14 cellular contexts compared by ENCODE assay signal in the genomic region with DNA sequence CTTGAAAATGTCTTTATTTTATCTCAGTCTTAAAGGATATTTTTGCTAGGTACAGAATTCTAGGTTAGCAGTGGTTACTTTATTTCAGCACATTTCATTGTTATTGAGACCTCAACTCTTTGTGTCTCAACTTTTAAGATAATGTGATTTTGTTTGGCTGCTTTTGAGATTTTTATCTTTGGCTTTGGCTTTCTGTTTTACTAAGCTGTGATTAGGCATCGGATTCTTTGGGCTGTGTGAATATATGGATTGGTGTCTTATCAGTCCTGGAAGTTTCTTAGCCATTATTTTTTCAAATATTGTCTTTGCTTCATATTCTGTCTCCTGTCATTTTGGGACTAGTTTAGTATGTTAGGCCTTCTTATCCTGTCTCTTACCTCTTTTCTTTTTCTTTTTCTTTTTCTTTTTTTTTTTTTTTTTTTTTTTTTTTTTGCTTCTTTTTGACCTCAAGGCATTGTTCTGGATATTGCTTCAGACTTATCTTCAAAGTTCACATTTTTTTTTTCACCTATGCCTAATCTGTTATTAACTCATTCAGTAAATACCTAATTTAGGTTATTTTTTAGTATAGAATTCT. TPM values are rescaled to one million over a fixed set of nuclear protein-coding genes. Genes with fewer than 3 reads are reported as not detected.
A peak's percentile ranks its signal among the peaks of the same experiment; 100 is the strongest.
DNase-seq lines count a peak whose midpoint lies in the region; ATAC-seq, FAIRE-seq and TF ChIP-seq lines count a peak whose summit lies in the region.
"Had no signal": no experiment of that assay in that cellular context is flagged by ENCODE, and none has a peak within 500 bp of the region (broad histone marks: within the 10 kb centered on the region; RNA-seq: fewer than 3 reads in every experiment).

No MANE protein-coding gene starts in this region.

- no peak for ATAC-seq in memory B cell (ENCODE audit: low read depth)

- H3K27ac Mint-ChIP-seq in endodermal cell (peak overlapping the region; percentile 85), memory B cell (peak overlapping the region; percentile 18)
- H3K27ac Mint-ChIP-seq: HFFc6 had no signal

- H2AFZ ChIP-seq in Karpas-422 (ENCODE audit: low read length), result no peak overlapping the region
- H2AFZ ChIP-seq: GM23248 had no signal

- no peak overlapping the region for H3K4me3 ChIP-seq in Karpas-422 (ENCODE audit: low read length)
- H3K4me3 ChIP-seq in endodermal cell (ENCODE audit: low read length), result peak overlapping the region; percentile 53
- H3K4me3 ChIP-seq: BLaER1, GM23248 had no signal

- H3K9me3 ChIP-seq in Karpas-422 (ENCODE audit: low read length) (no peaks in the 10 kb centered on the region), endodermal cell (ENCODE audit: control insufficient read depth, low read length) (peaks cover 6% of the 10 kb centered on the region)

- no peaks in the 10 kb centered on the region for H3K27me3 Mint-ChIP-seq in endodermal cell (ENCODE audit: insufficient read depth)
- no peaks in the 10 kb centered on the region for H3K27me3 Mint-ChIP-seq in memory B cell

- 25% methylated on average over 1 of the region's 1 CpG; no CpG with 5 or more reads in 1 of the 2 experiments for WGBS in endodermal cell (ENCODE audit: insufficient coverage in 1 of 2, insufficient read length in 1 of 2), 2 experiments

- peak overlapping the region; percentile 27 for H3K4me3 Mint-ChIP-seq in endodermal cell
- no peak overlapping the region for H3K4me3 Mint-ChIP-seq in memory B cell
- H3K4me3 Mint-ChIP-seq: H9, HFFc6 had no signal

- H3K36me3 Mint-ChIP-seq in endodermal cell (ENCODE audit: low read depth) (peaks cover 10% of the 10 kb centered on the region), memory B cell (peaks cover 11% of the 10 kb centered on the region)

- no peak overlapping the region for H3K9ac ChIP-seq in Karpas-422 (ENCODE audit: low read length)
- no peak overlapping the region for H3K9ac ChIP-seq in endodermal cell (ENCODE audit: extremely low read depth, low read length, poor library complexity, severe bottlenecking)
- H3K9ac ChIP-seq: BLaER1, GM23248 had no signal

- H3K9me3 Mint-ChIP-seq in endodermal cell (peaks cover 2% of the 10 kb centered on the region), memory B cell (no peaks in the 10 kb centered on the region)
- H3K9me3 Mint-ChIP-seq: H9, HFFc6 had no signal

- H3K27ac ChIP-seq in Karpas-422 (ENCODE audit: low read length) (peak overlapping the region; percentile 16), endodermal cell (ENCODE audit: low read depth, low read length) (no peak overlapping the region)
- H3K27ac ChIP-seq: BLaER1, GM23248 had no signal

- H3K36me3 ChIP-seq in Karpas-422 (ENCODE audit: insufficient read depth, low read length) (peaks cover 11% of the 10 kb centered on the region; the same call in 1 of the 2 replicates), endodermal cell (ENCODE audit: control insufficient read depth, insufficient read depth, low read length) (peaks cover 33% of the 10 kb centered on the region)

- no peaks in the 10 kb centered on the region for H3K9me2 ChIP-seq in Karpas-422 (replicated peaks; ENCODE audit: insufficient read depth, low read length)

- DNase-seq in Karpas-422 (no peak), endodermal cell (no peak), memory B cell (ENCODE audit: low spot score in 2 of 2) (no peak), NCI-H748 treated with DMSO at 0.1 percent for 48 hours (lab: John Stamatoyannopoulos, UW) (no peak), NCI-H1092 (lab: John Stamatoyannopoulos, UW) (no peak), occipital lobe (lab: John Stamatoyannopoulos, UW) (no peak)
- DNase-seq: 8988T, AML-193, DMS53, GM23248, H9, HFFc6 had no signal

- peaks cover 51% of the 10 kb centered on the region for H3K4me1 Mint-ChIP-seq in endodermal cell
- peaks cover 37% of the 10 kb centered on the region for H3K4me1 Mint-ChIP-seq in memory B cell

- peaks cover 6% of the 10 kb centered on the region; the same call in 1 of the 2 replicates for H4K20me1 ChIP-seq in Karpas-422 (ENCODE audit: insufficient read depth, low read depth, low read length)

- H3K4me1 ChIP-seq in Karpas-422 (ENCODE audit: low read length), result peaks cover 36% of the 10 kb centered on the region
- peaks cover 5% of the 10 kb centered on the region for H3K4me1 ChIP-seq in endodermal cell (ENCODE audit: control insufficient read depth, insufficient read depth, low read length)

- peak; percentile 8 for FAIRE-seq in G401.6 (lab: Jason Lieb, UNC)

- no peak overlapping the region for H3K4me2 ChIP-seq in Karpas-422 (ENCODE audit: low read depth, low read length, poor library complexity, severe bottlenecking)
- H3K4me2 ChIP-seq: BLaER1 had no signal

- H3K27me3 ChIP-seq in Karpas-422 (ENCODE audit: low read length) (no peaks in the 10 kb centered on the region), endodermal cell (ENCODE audit: control insufficient read depth, insufficient read depth, low read length, poor library complexity, severe bottlenecking) (no peaks in the 10 kb centered on the region)
- H3K27me3 ChIP-seq: BLaER1 had no signal

- peaks cover 100% of the 10 kb centered on the region for H3K79me2 ChIP-seq in Karpas-422 (ENCODE audit: low read length)

- TF ChIP-seq CTCF in endodermal cell (conservative IDR thresholded peaks at IDR 0.05), result no peak

RNA-seq across cellular contexts. Expression of a gene that starts 20.1 kb away (rescaled TPM):
- 76.8 and 103 TPM in 2 replicates for total RNA-seq in Karpas-422 (2014; rRNA removed; shearing (Covaris generic); ENCODE audit: low replicate concordance)
- total RNA-seq in endodermal cell (10 to 100 TPM; 66.3 to 87.6 TPM), occipital lobe (423 TPM)
- 26.3 TPM for polyA plus RNA-seq in endodermal cell (2013, experiment 1 of 2)
- 33.6 TPM for polyA plus RNA-seq in endodermal cell (2013, experiment 2 of 2)
